Comparison of ENCODE assay signal across 9 cellular contexts in genomic region chr9:107260437-107261081, GRCh38. TPM values are rescaled to one million over a fixed set of nuclear protein-coding genes. Genes with fewer than 3 reads are reported as not detected.
A peak's percentile ranks its signal among the peaks of the same experiment; 100 is the strongest.
DNase-seq lines count a peak whose midpoint lies in the region; ATAC-seq and TF ChIP-seq lines count a peak whose summit lies in the region.
"Had no signal": no experiment of that assay in that cellular context is flagged by ENCODE, and none has a peak within 500 bp of the region (broad histone marks: within the 10 kb centered on the region; RNA-seq: fewer than 3 reads in every experiment).

No MANE protein-coding gene starts in this region.

- H3K9me2 ChIP-seq in SU-DHL-6 (replicated peaks; ENCODE audit: insufficient read depth, low read length) = no peaks in the 10 kb centered on the region

- H2AFZ ChIP-seq in SU-DHL-6 (ENCODE audit: low read depth, low read length, severe bottlenecking) = no peak overlapping the region

- no peaks in the 10 kb centered on the region for H3F3A ChIP-seq in SU-DHL-6 (ENCODE audit: insufficient read depth)

- no peak overlapping the region for H3K27ac ChIP-seq in SU-DHL-6 (ENCODE audit: low read depth, low read length)
- H3K27ac ChIP-seq: thoracic aorta had no signal

- no peak for DNase-seq in activated naive CD8-positive, alpha-beta T cell treated with anti-CD3 and anti-CD28 coated beads, Interleukin-2, amount 50 U/mL, for 24 hours
- DNase-seq in activated naive CD8-positive, alpha-beta T cell treated with anti-CD3 and anti-CD28 coated beads for 36 hours = no peak
- DNase-seq in stimulated activated naive B cell treated with anti-CD40 and anti-IgM and Interleukin-4, amounts not matched to agents 10 μg/mL and 1 μg/mL and 100 μg/mL, for 72 hours = peak; percentile 48
- no peak for DNase-seq in posterior cingulate gyrus
- no peak for DNase-seq in activated CD4-positive, alpha-beta T cell treated with anti-CD3 and anti-CD28 coated beads, Interleukin-2, amount 50 U/mL, for 48 hours
- DNase-seq in effector CD4-positive, alpha-beta T cell = no peak

- H3K9me3 ChIP-seq in SU-DHL-6 (ENCODE audit: insufficient read depth, low read length) = no peaks in the 10 kb centered on the region

- H4K20me1 ChIP-seq in SU-DHL-6 (ENCODE audit: low read depth, low read length) = no peaks in the 10 kb centered on the region

- H3K4me1 Mint-ChIP-seq in activated naive CD8-positive, alpha-beta T cell treated with anti-CD3 and anti-CD28 coated beads, Interleukin-2, amount 50 U/mL, for 24 hours = peaks cover 16% of the 10 kb centered on the region
- H3K4me1 Mint-ChIP-seq in activated naive CD8-positive, alpha-beta T cell treated with anti-CD3 and anti-CD28 coated beads for 36 hours = peaks cover 6% of the 10 kb centered on the region
- peaks cover 16 to 25% of the 10 kb centered on the region in 2 donors for H3K4me1 Mint-ChIP-seq in stimulated activated naive B cell treated with anti-CD40 and anti-IgM and Interleukin-4, amounts not matched to agents 10 μg/mL and 1 μg/mL and 100 μg/mL, for 72 hours

- H3K4me3 ChIP-seq in SU-DHL-6 (ENCODE audit: insufficient read depth, low read length, poor library complexity, severe bottlenecking) = no peak overlapping the region
- H3K4me3 ChIP-seq: thoracic aorta had no signal

- peak overlapping the region; percentile 46 for H3K27ac Mint-ChIP-seq in activated naive CD8-positive, alpha-beta T cell treated with anti-CD3 and anti-CD28 coated beads, Interleukin-2, amount 50 U/mL, for 24 hours
- no peak overlapping the region for H3K27ac Mint-ChIP-seq in activated naive CD8-positive, alpha-beta T cell treated with anti-CD3 and anti-CD28 coated beads for 36 hours
- peak overlapping the region; percentile 20 for H3K27ac Mint-ChIP-seq in stimulated activated naive B cell treated with anti-CD40 and anti-IgM and Interleukin-4, amounts not matched to agents 10 μg/mL and 1 μg/mL and 100 μg/mL, for 72 hours

- H3K36me3 Mint-ChIP-seq in activated naive CD8-positive, alpha-beta T cell treated with anti-CD3 and anti-CD28 coated beads, Interleukin-2, amount 50 U/mL, for 24 hours (ENCODE audit: low read depth) = no peaks in the 10 kb centered on the region
- H3K36me3 Mint-ChIP-seq in activated naive CD8-positive, alpha-beta T cell treated with anti-CD3 and anti-CD28 coated beads for 36 hours = no peaks in the 10 kb centered on the region
- H3K36me3 Mint-ChIP-seq in stimulated activated naive B cell treated with anti-CD40 and anti-IgM and Interleukin-4, amounts not matched to agents 10 μg/mL and 1 μg/mL and 100 μg/mL, for 72 hours = no peaks in the 10 kb centered on the region

- no peaks in the 10 kb centered on the region for H3K36me3 ChIP-seq in SU-DHL-6 (ENCODE audit: low read length)
- H3K36me3 ChIP-seq: thoracic aorta had no signal

- no peak for TF ChIP-seq CTCF in SU-DHL-6 (IDR thresholded peaks at IDR 0.05; ENCODE audit: insufficient read depth, low read length, poor library complexity, severe bottlenecking)

- H3K27me3 ChIP-seq in SU-DHL-6 (ENCODE audit: low read length) = no peaks in the 10 kb centered on the region

- ATAC-seq in activated naive CD8-positive, alpha-beta T cell treated with anti-CD3 and anti-CD28 coated beads, Interleukin-2, amount 50 U/mL, for 24 hours = peak; percentile 92
- ATAC-seq in HG03103 (IDR thresholded peaks at IDR 0.05; ENCODE audit: low read depth, unreplicated experiment) = peak; percentile 100
- ATAC-seq in stimulated activated naive B cell treated with anti-CD40 and anti-IgM and Interleukin-4, amounts not matched to agents 10 μg/mL and 1 μg/mL and 100 μg/mL, for 72 hours (replicated peaks) = peak; percentile 98 to 99

- intact Hi-C loops in posterior cingulate gyrus (cut with DNase I) = no loop called here

- H3K9me3 Mint-ChIP-seq in activated naive CD8-positive, alpha-beta T cell treated with anti-CD3 and anti-CD28 coated beads, Interleukin-2, amount 50 U/mL, for 24 hours = peaks cover 8% of the 10 kb centered on the region
- H3K9me3 Mint-ChIP-seq in activated naive CD8-positive, alpha-beta T cell treated with anti-CD3 and anti-CD28 coated beads for 36 hours = peaks cover 6% of the 10 kb centered on the region
- peaks cover 0 to 1% of the 10 kb centered on the region in 2 donors for H3K9me3 Mint-ChIP-seq in stimulated activated naive B cell treated with anti-CD40 and anti-IgM and Interleukin-4, amounts not matched to agents 10 μg/mL and 1 μg/mL and 100 μg/mL, for 72 hours

- H3K79me2 ChIP-seq in SU-DHL-6 (ENCODE audit: insufficient read depth, low read length) = no peaks in the 10 kb centered on the region

- peak overlapping the region; percentile 35 for H3K4me2 ChIP-seq in SU-DHL-6 (ENCODE audit: low read depth, low read length, poor library complexity, severe bottlenecking)

- peak overlapping the region; percentile 15 for H3K4me3 Mint-ChIP-seq in activated naive CD8-positive, alpha-beta T cell treated with anti-CD3 and anti-CD28 coated beads, Interleukin-2, amount 50 U/mL, for 24 hours
- H3K4me3 Mint-ChIP-seq in activated naive CD8-positive, alpha-beta T cell treated with anti-CD3 and anti-CD28 coated beads for 36 hours = no peak overlapping the region
- H3K4me3 Mint-ChIP-seq in stimulated activated naive B cell treated with anti-CD40 and anti-IgM and Interleukin-4, amounts not matched to agents 10 μg/mL and 1 μg/mL and 100 μg/mL, for 72 hours = peak overlapping the region; percentile 63 to 73

- H3K27me3 Mint-ChIP-seq in activated naive CD8-positive, alpha-beta T cell treated with anti-CD3 and anti-CD28 coated beads, Interleukin-2, amount 50 U/mL, for 24 hours = peaks cover 5% of the 10 kb centered on the region
- H3K27me3 Mint-ChIP-seq in activated naive CD8-positive, alpha-beta T cell treated with anti-CD3 and anti-CD28 coated beads for 36 hours = no peaks in the 10 kb centered on the region
- peaks cover 0 to 4% of the 10 kb centered on the region in 2 donors for H3K27me3 Mint-ChIP-seq in stimulated activated naive B cell treated with anti-CD40 and anti-IgM and Interleukin-4, amounts not matched to agents 10 μg/mL and 1 μg/mL and 100 μg/mL, for 72 hours

- H3K9ac ChIP-seq in SU-DHL-6 (ENCODE audit: low read length) = no peak overlapping the region

RNA-seq across cellular contexts. Expression of gene RAD23B, which starts 22.5 kb away (rescaled TPM):
- total RNA-seq in activated naive CD8-positive, alpha-beta T cell treated with anti-CD3 and anti-CD28 coated beads for 36 hours = 100 to 1,000 TPM; 142 to 148 TPM
